ENCODE assay signal across 8 cellular contexts in genomic region chr7:21507627-21508343, GRCh38. TPM values are rescaled to one million over a fixed set of nuclear protein-coding genes. Genes with fewer than 3 reads are reported as not detected.
DNase-seq lines count a peak whose midpoint lies in the region; ATAC-seq and TF ChIP-seq lines count a peak whose summit lies in the region.

No MANE protein-coding gene starts in this region.

- H3K9me3 Mint-ChIP-seq in activated naive CD4-positive, alpha-beta T cell treated with anti-CD3 and anti-CD28 coated beads for 36 hours: peaks cover 19% of the 10 kb centered on the region

- no peaks in the 10 kb centered on the region for H3K27me3 ChIP-seq in KMS-11 (ENCODE audit: insufficient read depth, low read depth)

- ATAC-seq in GM21447 (IDR thresholded peaks at IDR 0.05; ENCODE audit: unreplicated experiment): no peak

- H3K27ac ChIP-seq in KMS-11: no peak overlapping the region

- H3K4me1 Mint-ChIP-seq in activated naive CD4-positive, alpha-beta T cell treated with anti-CD3 and anti-CD28 coated beads for 36 hours (ENCODE audit: low read depth): no peaks in the 10 kb centered on the region

- no peak overlapping the region for H3K9ac ChIP-seq in KMS-11

- H3K4me3 Mint-ChIP-seq in activated naive CD4-positive, alpha-beta T cell treated with anti-CD3 and anti-CD28 coated beads for 36 hours: no peak overlapping the region

- H3K4me2 ChIP-seq in KMS-11: no peak overlapping the region

- no peaks in the 10 kb centered on the region for H3K4me1 ChIP-seq in KMS-11 (ENCODE audit: low read depth, poor library complexity, severe bottlenecking)

- H4K20me1 ChIP-seq in KMS-11 (ENCODE audit: insufficient read depth): no peaks in the 10 kb centered on the region

- CTCF ChIA-PET in activated naive CD4-positive, alpha-beta T cell treated with anti-CD3 and anti-CD28 coated beads for 36 hours (lab: Charles Lee): interaction anchor here (0.6 to 1.6 kb wide), 4 partner anchors 15 to 581 kb away, joined by 3 to 4 read pairs (median 3); partner anchors contain the start of gene SP4

- peak; percentile 56 for TF ChIP-seq CTCF in KMS-11 (conservative IDR thresholded peaks at IDR 0.05; ENCODE audit: low read depth, low read length)

- peak; percentile 34 for DNase-seq in NCI-H82 (lab: John Stamatoyannopoulos, UW)
- no peak for DNase-seq in NCI-H82 treated with DMSO at 0.1 percent for 48 hours (lab: John Stamatoyannopoulos, UW; ENCODE audit: unreplicated experiment)
- DNase-seq in activated naive CD4-positive, alpha-beta T cell treated with anti-CD3 and anti-CD28 coated beads for 36 hours: peak; percentile 50
- DNase-seq in hepatic stellate cell (ENCODE audit: low spot score): peak; percentile 27
- peak; percentile 4 for DNase-seq in smooth muscle cell of the brain vasculature (ENCODE audit: low read depth, low spot score)
- DNase-seq in retina: no peak

- H3K36me3 ChIP-seq in KMS-11 (ENCODE audit: insufficient read depth): no peaks in the 10 kb centered on the region

- no peaks in the 10 kb centered on the region for H3K27me3 Mint-ChIP-seq in activated naive CD4-positive, alpha-beta T cell treated with anti-CD3 and anti-CD28 coated beads for 36 hours (ENCODE audit: low read depth)

- no peak overlapping the region for H3K27ac Mint-ChIP-seq in activated naive CD4-positive, alpha-beta T cell treated with anti-CD3 and anti-CD28 coated beads for 36 hours

- no peaks in the 10 kb centered on the region for H3K79me2 ChIP-seq in KMS-11 (ENCODE audit: insufficient read depth, low read depth)

- intact Hi-C loops in activated naive CD4-positive, alpha-beta T cell treated with anti-CD3 and anti-CD28 coated beads for 36 hours (cut with micrococcal nuclease): loop anchor here (1.0 to 10.0 kb wide), 3 partner anchors 246 to 723 kb away; partner anchors contain the start of gene SP8

- H3K36me3 Mint-ChIP-seq in activated naive CD4-positive, alpha-beta T cell treated with anti-CD3 and anti-CD28 coated beads for 36 hours (ENCODE audit: low read depth): peaks cover 55% of the 10 kb centered on the region

- no peak overlapping the region for H3K4me3 ChIP-seq in KMS-11 (IDR thresholded peaks at IDR 0.05; ENCODE audit: insufficient read depth, low read depth, low read length)

- no peak overlapping the region for H2AFZ ChIP-seq in KMS-11 (ENCODE audit: low read depth)

RNA-seq across cellular contexts. Expression of gene DNAH11, which starts 35.1 kb away (rescaled TPM):
- under 1 TPM; 0.02 TPM for total RNA-seq in activated naive CD4-positive, alpha-beta T cell treated with anti-CD3 and anti-CD28 coated beads for 36 hours

Comparison
In these comparisons a context has a peak if more than half of its experiments do, and no peak if none do; other contexts are left out.
1. DNase-seq: peak in NCI-H82 (single experiment), activated naive CD4-positive, alpha-beta T cell treated with anti-CD3 and anti-CD28 coated beads for 36 hours (single experiment), hepatic stellate cell (single experiment) and smooth muscle cell of the brain vasculature (single experiment); none in NCI-H82 treated with DMSO at 0.1 percent for 48 hours (single experiment) and retina (single experiment).